8 cellular contexts compared by ENCODE assay signal in the genomic region with DNA sequence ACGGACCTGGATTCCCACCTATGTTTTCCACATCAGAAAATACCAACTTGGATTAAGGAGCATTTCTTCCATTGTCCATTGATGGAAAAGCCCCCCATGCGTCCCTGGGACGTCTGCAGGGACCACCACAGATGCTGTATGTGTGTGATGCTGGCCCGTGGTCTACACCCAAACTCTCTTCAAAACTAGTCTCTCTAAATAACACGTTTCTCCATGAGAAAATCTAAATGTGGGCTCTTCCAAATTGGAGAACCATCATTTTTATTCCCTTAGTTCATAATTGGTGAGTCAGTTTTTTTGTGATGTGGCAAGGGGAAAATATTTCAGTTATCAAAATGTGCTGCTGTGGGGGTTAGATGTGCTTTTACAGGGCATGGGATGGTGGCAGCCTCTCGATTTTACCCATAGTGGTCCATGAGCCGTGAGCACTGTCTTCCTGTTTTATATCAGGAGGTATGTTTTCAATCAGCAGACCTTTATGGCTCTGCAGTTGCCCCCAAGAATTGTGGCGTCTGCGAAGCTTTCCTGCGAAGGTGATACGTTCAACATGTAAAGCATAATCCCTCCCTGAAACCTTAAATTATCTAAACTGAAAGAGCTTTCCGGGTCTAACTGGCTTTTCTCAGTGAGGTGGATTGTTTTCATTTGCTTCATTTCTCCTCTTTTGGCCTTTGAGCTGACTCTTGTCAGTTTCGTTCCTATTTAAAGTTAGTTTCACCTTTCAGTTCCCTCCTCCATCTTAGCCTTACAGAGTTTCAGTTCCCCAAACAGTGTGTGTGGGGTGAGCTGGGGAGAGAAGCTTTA.
DNase-seq lines count a peak whose midpoint lies in the region; ATAC-seq and TF ChIP-seq lines count a peak whose summit lies in the region.

No MANE protein-coding gene starts in this region.

- no peaks in the 10 kb centered on the region for H3K36me3 ChIP-seq in CD8-positive, alpha-beta memory T cell (ENCODE audit: insufficient read depth, low read length)
- no peaks in the 10 kb centered on the region for H3K36me3 ChIP-seq in ovary

- ATAC-seq in GM21447 (IDR thresholded peaks at IDR 0.05; ENCODE audit: unreplicated experiment) = peak; percentile 95
- peak; percentile 69 for ATAC-seq in central memory CD8-positive, alpha-beta T cell (replicated peaks; ENCODE audit: extremely low read depth, poor library complexity, severe bottlenecking)
- peak; percentile 95 for ATAC-seq in stimulated activated memory B cell treated with anti-CD40 and anti-IgM and Interleukin-4, amounts not matched to agents 10 μg/mL and 1 μg/mL and 100 μg/mL, for 72 hours

- H3K27ac Mint-ChIP-seq in CD8-positive, alpha-beta memory T cell = peak overlapping the region; percentile 61 to 91 (median 83)
- H3K27ac Mint-ChIP-seq in central memory CD8-positive, alpha-beta T cell (ENCODE audit: low read depth) = peak overlapping the region; percentile 90
- peak overlapping the region; percentile 98 for H3K27ac Mint-ChIP-seq in stimulated activated memory B cell treated with anti-CD40 and anti-IgM and Interleukin-4, amounts not matched to agents 10 μg/mL and 1 μg/mL and 100 μg/mL, for 72 hours

- no peak overlapping the region for H3K27ac ChIP-seq in CD8-positive, alpha-beta memory T cell (ENCODE audit: low read depth, low read length)
- H3K27ac ChIP-seq in ovary = no peak overlapping the region

- TF ChIP-seq CTCF in ovary (IDR thresholded peaks at IDR 0.05) = no peak

- DNase-seq in CD8-positive, alpha-beta memory T cell = peak in 1 of 5 donors; percentile 12
- DNase-seq in KBM-7 (peak; percentile 24), ovary (no peak), NCI-H146 treated with DMSO at 0.1 percent for 48 hours (lab: John Stamatoyannopoulos, UW; ENCODE audit: unreplicated experiment) (no peak), NCI-H82 (lab: John Stamatoyannopoulos, UW) (no peak)
- no peak for DNase-seq in central memory CD8-positive, alpha-beta T cell (ENCODE audit: low spot score in 2 of 2)

- intact Hi-C loops in ovary (cut with DNase I) = no loop called here

- CTCF ChIA-PET in CD8-positive, alpha-beta memory T cell (lab: Charles Lee) = interaction anchor here (1.1 to 1.2 kb wide), 2 partner anchors 12 to 80 kb away, joined by 3 read pairs; no protein-coding TSS in a partner anchor

- no peaks in the 10 kb centered on the region for H3K9me3 ChIP-seq in CD8-positive, alpha-beta memory T cell (ENCODE audit: low read length)
- H3K9me3 ChIP-seq in ovary = no peaks in the 10 kb centered on the region

- H3K4me3 ChIP-seq in CD8-positive, alpha-beta memory T cell (ENCODE audit: low read length) = no peak overlapping the region
- H3K4me3 ChIP-seq in ovary = no peak overlapping the region

- no peaks in the 10 kb centered on the region for H3K9me3 Mint-ChIP-seq in CD8-positive, alpha-beta memory T cell
- no peaks in the 10 kb centered on the region for H3K9me3 Mint-ChIP-seq in central memory CD8-positive, alpha-beta T cell
- H3K9me3 Mint-ChIP-seq in stimulated activated memory B cell treated with anti-CD40 and anti-IgM and Interleukin-4, amounts not matched to agents 10 μg/mL and 1 μg/mL and 100 μg/mL, for 72 hours = peaks cover 3% of the 10 kb centered on the region

- no peak for TF ChIP-seq EP300 in ovary (IDR thresholded peaks at IDR 0.05)

- peaks cover 0 to 7% (median 0%) of the 10 kb centered on the region in 3 donors for H3K36me3 Mint-ChIP-seq in CD8-positive, alpha-beta memory T cell
- peaks cover 4% of the 10 kb centered on the region for H3K36me3 Mint-ChIP-seq in central memory CD8-positive, alpha-beta T cell (ENCODE audit: insufficient read depth)
- peaks cover 52% of the 10 kb centered on the region for H3K36me3 Mint-ChIP-seq in stimulated activated memory B cell treated with anti-CD40 and anti-IgM and Interleukin-4, amounts not matched to agents 10 μg/mL and 1 μg/mL and 100 μg/mL, for 72 hours

- POLR2A ChIA-PET in CD8-positive, alpha-beta memory T cell (lab: Charles Lee) = no interaction called here

- no peaks in the 10 kb centered on the region for H3K27me3 Mint-ChIP-seq in CD8-positive, alpha-beta memory T cell
- H3K27me3 Mint-ChIP-seq in central memory CD8-positive, alpha-beta T cell = no peaks in the 10 kb centered on the region
- no peaks in the 10 kb centered on the region for H3K27me3 Mint-ChIP-seq in stimulated activated memory B cell treated with anti-CD40 and anti-IgM and Interleukin-4, amounts not matched to agents 10 μg/mL and 1 μg/mL and 100 μg/mL, for 72 hours

- no peak for TF ChIP-seq POLR2A in ovary (IDR thresholded peaks at IDR 0.05)

- H3K4me1 ChIP-seq in CD8-positive, alpha-beta memory T cell (ENCODE audit: insufficient read depth, low read length) = peaks cover 21% of the 10 kb centered on the region
- no peaks in the 10 kb centered on the region for H3K4me1 ChIP-seq in ovary (ENCODE audit: insufficient read depth)

- H3K27me3 ChIP-seq in CD8-positive, alpha-beta memory T cell (ENCODE audit: insufficient read depth, low read length, poor library complexity, severe bottlenecking) = no peaks in the 10 kb centered on the region
- H3K27me3 ChIP-seq in ovary = no peaks in the 10 kb centered on the region

- peaks cover 17 to 22% (median 21%) of the 10 kb centered on the region in 3 donors for H3K4me1 Mint-ChIP-seq in CD8-positive, alpha-beta memory T cell
- H3K4me1 Mint-ChIP-seq in central memory CD8-positive, alpha-beta T cell = peaks cover 19% of the 10 kb centered on the region
- peaks cover 91% of the 10 kb centered on the region for H3K4me1 Mint-ChIP-seq in stimulated activated memory B cell treated with anti-CD40 and anti-IgM and Interleukin-4, amounts not matched to agents 10 μg/mL and 1 μg/mL and 100 μg/mL, for 72 hours

- peak overlapping the region; percentile 8 to 89 (median 75) for H3K4me3 Mint-ChIP-seq in CD8-positive, alpha-beta memory T cell
- H3K4me3 Mint-ChIP-seq in central memory CD8-positive, alpha-beta T cell = peak overlapping the region; percentile 65
- peak overlapping the region; percentile 44 for H3K4me3 Mint-ChIP-seq in stimulated activated memory B cell treated with anti-CD40 and anti-IgM and Interleukin-4, amounts not matched to agents 10 μg/mL and 1 μg/mL and 100 μg/mL, for 72 hours

- in situ Hi-C loops in KBM-7 (cut with MboI; ENCODE audit: low pct_unique_long_range_greater_than_20kb, low sequenced_read_pairs) = no loop called here

- 70 to 76% (median 73%) methylated on average over 13 of the region's 13 CpGs for WGBS in ovary, 3 donors
